Comparison of ENCODE assay signal across 10 cellular contexts in the genomic region with DNA sequence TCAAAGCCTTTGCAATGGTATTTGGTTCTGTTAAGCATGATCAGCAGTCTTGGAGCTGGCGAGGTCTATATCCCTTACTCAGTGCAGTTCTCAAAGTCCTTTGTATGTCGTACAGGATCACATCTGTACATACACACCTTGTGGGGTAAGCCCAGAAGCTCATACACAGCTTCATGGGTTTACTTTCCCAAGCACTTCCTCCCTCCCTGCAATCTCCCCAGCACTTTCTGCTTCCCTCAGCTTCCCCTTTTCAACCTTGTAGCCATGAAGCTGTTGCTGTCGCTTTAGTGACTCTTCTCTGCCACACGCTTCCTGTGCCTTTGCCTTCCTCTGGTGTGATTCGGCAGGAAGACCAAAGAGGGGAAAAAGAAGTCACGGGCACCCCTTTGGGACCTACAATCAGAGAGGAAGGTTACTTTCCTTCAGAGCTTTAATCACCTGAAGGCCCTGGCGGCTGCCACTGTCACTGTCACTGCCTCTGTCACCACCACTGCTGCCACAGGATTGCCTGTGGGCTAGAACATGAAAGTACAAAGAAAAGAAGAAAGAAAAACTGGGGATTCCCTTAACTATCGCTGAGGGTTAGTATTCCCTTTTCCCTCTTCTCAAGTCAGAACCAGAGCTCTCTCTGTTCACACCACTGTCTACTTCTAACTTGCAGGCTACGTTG. TPM values are rescaled to one million over a fixed set of nuclear protein-coding genes. Genes with fewer than 3 reads are reported as not detected.
DNase-seq lines count a peak whose midpoint lies in the region; ATAC-seq and FAIRE-seq lines count a peak whose summit lies in the region.
"Not testable (repeated sequence)": the region's sequence is repeated elsewhere in the genome, so short reads cannot be mapped to it uniquely, and the experiment has no call there.
"Had no signal": no experiment of that assay in that cellular context is flagged by ENCODE, and none has a peak within 500 bp of the region (broad histone marks: within the 10 kb centered on the region; RNA-seq: fewer than 3 reads in every experiment).

No MANE protein-coding gene starts in this region.

- not testable (repeated sequence) for H3K36me3 Mint-ChIP-seq in activated CD4-positive, alpha-beta T cell treated with anti-CD3 and anti-CD28 coated beads for 36 hours (ENCODE audit: low read depth); central memory CD8-positive, alpha-beta T cell (ENCODE audit: insufficient read depth)

- H3K9me3 Mint-ChIP-seq in activated CD4-positive, alpha-beta T cell treated with anti-CD3 and anti-CD28 coated beads for 36 hours (ENCODE audit: low read depth); central memory CD8-positive, alpha-beta T cell; stimulated activated naive CD8-positive, alpha-beta T cell treated with anti-CD3 and anti-CD28 coated beads, Interleukin-15, amount 100 ng/mL, for 72 hours: not testable (repeated sequence)

- DNase-seq in GM18507 (ENCODE audit: extremely low spot score, insufficient read length, low read depth); activated CD4-positive, alpha-beta T cell treated with anti-CD3 and anti-CD28 coated beads for 36 hours; central memory CD8-positive, alpha-beta T cell (ENCODE audit: low spot score in 2 of 2); stimulated activated naive CD8-positive, alpha-beta T cell treated with anti-CD3 and anti-CD28 coated beads, Interleukin-15, amount 100 ng/mL, for 72 hours: not testable (repeated sequence)

- H3K4me3 Mint-ChIP-seq in activated CD4-positive, alpha-beta T cell treated with anti-CD3 and anti-CD28 coated beads for 36 hours; central memory CD8-positive, alpha-beta T cell; stimulated activated naive CD8-positive, alpha-beta T cell treated with anti-CD3 and anti-CD28 coated beads, Interleukin-15, amount 100 ng/mL, for 72 hours: not testable (repeated sequence)

- H3K27ac Mint-ChIP-seq in activated CD4-positive, alpha-beta T cell treated with anti-CD3 and anti-CD28 coated beads for 36 hours; central memory CD8-positive, alpha-beta T cell (ENCODE audit: low read depth); stimulated activated naive CD8-positive, alpha-beta T cell treated with anti-CD3 and anti-CD28 coated beads, Interleukin-15, amount 100 ng/mL, for 72 hours: not testable (repeated sequence)

- POLR2A ChIA-PET in activated CD4-positive, alpha-beta T cell treated with anti-CD3 and anti-CD28 coated beads for 36 hours (lab: Charles Lee), result not testable (repeated sequence)

- H3K4me1 Mint-ChIP-seq in activated CD4-positive, alpha-beta T cell treated with anti-CD3 and anti-CD28 coated beads for 36 hours; central memory CD8-positive, alpha-beta T cell; stimulated activated naive CD8-positive, alpha-beta T cell treated with anti-CD3 and anti-CD28 coated beads, Interleukin-15, amount 100 ng/mL, for 72 hours: not testable (repeated sequence)

- FAIRE-seq in GM18507 (lab: Jason Lieb, UNC), result peak; percentile 63

- H3K27me3 Mint-ChIP-seq in activated CD4-positive, alpha-beta T cell treated with anti-CD3 and anti-CD28 coated beads for 36 hours; central memory CD8-positive, alpha-beta T cell; stimulated activated naive CD8-positive, alpha-beta T cell treated with anti-CD3 and anti-CD28 coated beads, Interleukin-15, amount 100 ng/mL, for 72 hours: not testable (repeated sequence)

- ATAC-seq in GM19438 (IDR thresholded peaks at IDR 0.05; ENCODE audit: low read depth, unreplicated experiment), result peak; percentile 73
- ATAC-seq in GM21619 (IDR thresholded peaks at IDR 0.05; ENCODE audit: unreplicated experiment), result peak; percentile 72
- peak; percentile 54 for ATAC-seq in HG02870 (IDR thresholded peaks at IDR 0.05; ENCODE audit: unreplicated experiment)
- ATAC-seq in HG03280 (IDR thresholded peaks at IDR 0.05; ENCODE audit: unreplicated experiment), result peak; percentile 59
- peak; percentile 83 for ATAC-seq in activated CD4-positive, alpha-beta T cell treated with anti-CD3 and anti-CD28 coated beads for 36 hours
- ATAC-seq in central memory CD8-positive, alpha-beta T cell (replicated peaks; ENCODE audit: extremely low read depth, poor library complexity, severe bottlenecking), result peak; percentile 64
- peak; percentile 91 for ATAC-seq in stimulated activated naive CD8-positive, alpha-beta T cell treated with anti-CD3 and anti-CD28 coated beads, Interleukin-15, amount 100 ng/mL, for 72 hours

- intact Hi-C loops in activated CD4-positive, alpha-beta T cell treated with anti-CD3 and anti-CD28 coated beads for 36 hours (cut with DNase I, micrococcal nuclease), result not testable (repeated sequence)

- CTCF ChIA-PET in activated CD4-positive, alpha-beta T cell treated with anti-CD3 and anti-CD28 coated beads for 36 hours (lab: Charles Lee), result not testable (repeated sequence)

RNA-seq across cellular contexts. Expression of a gene that starts 8.0 kb away (rescaled TPM):
- 10 to 100 TPM; 29.2 to 32.6 TPM for total RNA-seq in activated CD4-positive, alpha-beta T cell treated with anti-CD3 and anti-CD28 coated beads for 36 hours
- total RNA-seq: SJCRH30, skeletal muscle tissue had no signal
